Comparison of ENCODE assay signal across 8 cellular contexts in genomic region chr15:90664650-90665287, GRCh38. TPM values are rescaled to one million over a fixed set of nuclear protein-coding genes. Genes with fewer than 3 reads are reported as not detected.
DNase-seq lines count a peak whose midpoint lies in the region; TF ChIP-seq lines count a peak whose summit lies in the region.

No MANE protein-coding gene starts in this region.

- TF ChIP-seq CTCF in Calu3 (IDR thresholded peaks at IDR 0.05; ENCODE audit: unreplicated experiment) = no peak
- no peak for TF ChIP-seq CTCF in esophagus muscularis mucosa (IDR thresholded peaks at IDR 0.05)
- TF ChIP-seq CTCF in osteocyte (IDR thresholded peaks at IDR 0.05) = no peak

- peaks cover 17% of the 10 kb centered on the region for H3K27me3 Mint-ChIP-seq in Calu3 (ENCODE audit: unreplicated experiment)
- peaks cover 4% of the 10 kb centered on the region for H3K27me3 Mint-ChIP-seq in osteocyte (ENCODE audit: unreplicated experiment)

- peak overlapping the region; percentile 64 for H3K27ac Mint-ChIP-seq in Calu3 (ENCODE audit: unreplicated experiment)
- H3K27ac Mint-ChIP-seq in osteocyte (ENCODE audit: unreplicated experiment) = no peak overlapping the region

- H3K27ac ChIP-seq in esophagus muscularis mucosa (replicated peaks in 1 of 4) (peak overlapping the region; percentile 83 to 89 (median 87)), neuronal stem cell (replicated peaks; ENCODE audit: low read length) (no peak overlapping the region)

- no peaks in the 10 kb centered on the region for H3K27me3 ChIP-seq in esophagus muscularis mucosa
- H3K27me3 ChIP-seq in neuronal stem cell (ENCODE audit: control insufficient read depth in 3 of 3, insufficient read depth in 3 of 3, low read depth in 1 of 3, low read length in 3 of 3) = no peaks in the 10 kb centered on the region

- no peak overlapping the region for H2AFZ ChIP-seq in neuronal stem cell (ENCODE audit: low read length)

- no peak overlapping the region for H4K91ac ChIP-seq in neuronal stem cell (ENCODE audit: low read depth, low read length, poor library complexity)

- DNase-seq in Calu3 (no peak), HCEC 1CT (peak; percentile 13), SHP77 treated with DMSO at 0.1 percent for 48 hours (lab: John Stamatoyannopoulos, UW) (peak; percentile 33), esophagus muscularis mucosa (ENCODE audit: extremely low spot score) (no peak), neuronal stem cell (ENCODE audit: low spot score) (no peak), NCI-H1105 treated with DMSO at 0.1 percent for 48 hours (lab: John Stamatoyannopoulos, UW) (no peak), GM19238 (ENCODE audit: insufficient read length, low spot score) (no peak), osteocyte (ENCODE audit: extremely low spot score, unreplicated experiment) (no peak)

- TF ChIP-seq EP300 in esophagus muscularis mucosa (IDR thresholded peaks at IDR 0.05) = no peak

- peaks cover 24% of the 10 kb centered on the region for H3K36me3 Mint-ChIP-seq in Calu3 (ENCODE audit: insufficient read depth, unreplicated experiment)
- H3K36me3 Mint-ChIP-seq in osteocyte (ENCODE audit: unreplicated experiment) = no peaks in the 10 kb centered on the region

- H3K36me3 ChIP-seq in esophagus muscularis mucosa (no peaks in the 10 kb centered on the region), neuronal stem cell (replicated peaks in 1 of 2; ENCODE audit: control insufficient read depth in 2 of 2, insufficient read depth in 2 of 2, low read length in 2 of 2) (no peaks in the 10 kb centered on the region)

- H3K4me2 ChIP-seq in neuronal stem cell (ENCODE audit: insufficient read depth, low read length, poor library complexity, severe bottlenecking) = no peak overlapping the region

- H3K4me1 Mint-ChIP-seq in Calu3 (ENCODE audit: low read depth, unreplicated experiment) = peaks cover 18% of the 10 kb centered on the region
- peaks cover 28% of the 10 kb centered on the region for H3K4me1 Mint-ChIP-seq in osteocyte (ENCODE audit: unreplicated experiment)

- H3K4me3 Mint-ChIP-seq in Calu3 (ENCODE audit: low read depth, unreplicated experiment) (peak overlapping the region; percentile 77), osteocyte (ENCODE audit: unreplicated experiment) (no peak overlapping the region)

- no peak overlapping the region for H2BK15ac ChIP-seq in neuronal stem cell (ENCODE audit: low read length)

- TF ChIP-seq POLR2A in esophagus muscularis mucosa (IDR thresholded peaks at IDR 0.05; ENCODE audit: low read depth) = no peak

- no peak overlapping the region for H2AK5ac ChIP-seq in neuronal stem cell (ENCODE audit: low read depth, low read length)

- H3K4me1 ChIP-seq in esophagus muscularis mucosa (peaks cover 13 to 34% (median 28%) of the 10 kb centered on the region in 4 donors), neuronal stem cell (ENCODE audit: control insufficient read depth in 2 of 2, insufficient read depth in 1 of 2, low read depth in 1 of 2, low read length in 2 of 2) (peaks cover 0 to 4% of the 10 kb centered on the region in 2 donors)

- H4K8ac ChIP-seq in neuronal stem cell (ENCODE audit: low read depth, low read length) = no peak overlapping the region

- H3K4me3 ChIP-seq in esophagus muscularis mucosa = peak overlapping the region; percentile 77 to 96 (median 84)
- no peak overlapping the region for H3K4me3 ChIP-seq in neuronal stem cell (ENCODE audit: low read length in 2 of 2)

- no peak overlapping the region for H3K23ac ChIP-seq in neuronal stem cell (ENCODE audit: low read depth, low read length, poor library complexity)

- no peak overlapping the region for H2BK12ac ChIP-seq in neuronal stem cell (ENCODE audit: low read length)

- H2BK120ac ChIP-seq in neuronal stem cell (ENCODE audit: low read depth, low read length) = no peak overlapping the region

- H3K9me3 ChIP-seq in esophagus muscularis mucosa = no peaks in the 10 kb centered on the region
- no peaks in the 10 kb centered on the region for H3K9me3 ChIP-seq in neuronal stem cell (replicated peaks in 1 of 2; ENCODE audit: control insufficient read depth in 2 of 2, insufficient read depth in 1 of 2, low read depth in 1 of 2, low read length in 2 of 2)

- no peak overlapping the region for H3K4ac ChIP-seq in neuronal stem cell (ENCODE audit: low read length)

- H3K14ac ChIP-seq in neuronal stem cell (ENCODE audit: low read length) = no peak overlapping the region

- no peak overlapping the region for H2BK5ac ChIP-seq in neuronal stem cell (ENCODE audit: low read length)

- H3K9ac ChIP-seq in neuronal stem cell (ENCODE audit: low read depth, low read length, poor library complexity) = no peak overlapping the region

- intact Hi-C loops in Calu3 (cut with micrococcal nuclease; ENCODE audit: unreplicated experiment) = loop anchor here (5.0 kb wide), 1 partner anchor 53 kb away; the partner anchor contains the start of gene BLM
- intact Hi-C loops in esophagus muscularis mucosa (cut with DNase I) = no loop called here

- CTCF ChIA-PET in Calu3 (lab: Charles Lee) = interaction anchor here (1.0 to 1.5 kb wide), 2 partner anchors 11 to 221 kb away, joined by 4 read pairs; no protein-coding TSS in a partner anchor

- 66% methylated on average over 13 of the region's 28 CpGs for WGBS in esophagus muscularis mucosa
- no CpG with 5 or more reads among the region's 28 CpGs for WGBS in neuronal stem cell (ENCODE audit: extremely low coverage in 2 of 2, insufficient read length in 2 of 2, insufficient replicate concordance in 1 of 2), 2 donors

- BruUV-seq in Calu3 (replicated peaks; lab: Mats Ljungman, UMichigan) = no TSS peak

- H3K18ac ChIP-seq in neuronal stem cell (ENCODE audit: low read length) = peak overlapping the region; percentile 21

- H3K9me3 Mint-ChIP-seq in Calu3 (ENCODE audit: low read depth, unreplicated experiment) (peaks cover 3% of the 10 kb centered on the region), osteocyte (ENCODE audit: unreplicated experiment) (no peaks in the 10 kb centered on the region)

- H3K79me1 ChIP-seq in neuronal stem cell (ENCODE audit: low read depth, low read length) = no peaks in the 10 kb centered on the region

RNA-seq across cellular contexts. Expression of gene BLM, which starts 52.4 kb away (rescaled TPM):
- total RNA-seq in Calu3 (2022) = 26.7 and 31.8 TPM in 2 replicates
- total RNA-seq in esophagus muscularis mucosa = 1 to 10 TPM in 1 of 4 donors, under 1 TPM in 3; under 0.01 to 1.5 (median 0.73) TPM
- polyA plus RNA-seq in neuronal stem cell (2013, experiment 1 of 2) = 22.8 TPM
- 22.4 TPM for polyA plus RNA-seq in neuronal stem cell (2013, experiment 2 of 2)
- 2.7 and 5.0 TPM in 2 replicates for total RNA-seq in osteocyte

Comparison
In these comparisons a context has a peak if more than half of its experiments do, and no peak if none do; other contexts are left out.
1. DNase-seq: peak in HCEC 1CT (single experiment) and SHP77 treated with DMSO at 0.1 percent for 48 hours (single experiment); none in Calu3 (single experiment), esophagus muscularis mucosa (single experiment), neuronal stem cell (single experiment), NCI-H1105 treated with DMSO at 0.1 percent for 48 hours (single experiment), GM19238 (single experiment) and osteocyte (single experiment).
2. H3K4me3 ChIP-seq: peak in esophagus muscularis mucosa (4 of 4); none in neuronal stem cell (0 of 2).